Comparison of ENCODE assay signal across 10 cellular contexts in the genomic region with DNA sequence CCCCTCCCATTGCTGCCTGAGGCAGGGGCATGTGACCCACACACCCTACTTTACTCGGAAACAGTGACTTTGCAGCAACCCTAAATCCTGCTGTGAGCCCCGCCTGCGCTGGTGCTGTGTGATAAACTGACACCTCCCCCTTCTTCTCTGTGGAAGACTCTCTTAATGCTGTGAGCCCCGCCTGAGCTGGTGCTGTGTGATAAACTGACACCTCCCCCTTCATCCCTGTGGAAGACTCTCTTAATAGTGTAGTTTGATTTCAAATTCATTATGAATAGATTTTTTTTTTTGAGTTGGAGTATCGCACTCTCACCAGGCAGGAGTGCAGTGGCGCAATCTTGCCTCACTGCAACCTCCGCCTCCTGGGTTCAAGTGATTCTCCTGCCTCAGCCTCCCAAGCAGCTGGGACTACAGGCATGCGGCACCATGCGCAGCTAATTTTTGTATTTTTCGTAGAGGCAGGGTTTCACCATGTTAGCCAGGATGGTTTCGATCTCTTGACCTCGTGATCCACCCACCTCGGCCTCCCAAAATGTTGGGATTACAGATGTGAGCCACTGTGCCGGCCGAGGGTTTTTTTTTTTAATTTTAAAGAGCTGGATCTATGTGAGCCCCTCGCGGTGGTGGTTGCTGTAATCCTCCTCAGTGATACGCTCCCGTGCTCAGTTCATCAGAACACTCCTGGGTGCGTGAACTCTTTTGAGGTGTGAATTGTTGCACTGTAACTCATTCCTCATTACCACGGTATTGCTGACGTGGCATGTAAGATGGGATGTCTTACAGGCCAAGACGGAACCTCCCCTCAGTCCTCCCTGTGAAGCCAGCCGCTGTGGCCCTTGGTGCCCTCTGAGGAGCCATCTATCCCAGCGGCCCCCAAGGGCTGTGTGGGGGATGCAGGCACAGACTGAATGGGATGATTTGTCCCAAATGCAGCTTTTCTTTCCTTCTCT.
DNase-seq lines count a peak whose midpoint lies in the region; ATAC-seq and TF ChIP-seq lines count a peak whose summit lies in the region.
"Had no signal": no experiment of that assay in that cellular context is flagged by ENCODE, and none has a peak within 500 bp of the region (broad histone marks: within the 10 kb centered on the region; RNA-seq: fewer than 3 reads in every experiment).

No MANE protein-coding gene starts in this region.

- H3K4me1 Mint-ChIP-seq in activated T-cell treated with anti-CD3 and anti-CD28 coated beads, Interleukin-2, amount 50 U/mL, for 72 hours (ENCODE audit: low read depth), result peaks cover 75% of the 10 kb centered on the region
- peaks cover 84% of the 10 kb centered on the region for H3K4me1 Mint-ChIP-seq in nephron
- H3K4me1 Mint-ChIP-seq in Calu3 (ENCODE audit: low read depth, unreplicated experiment), result peaks cover 23% of the 10 kb centered on the region

- H3K9ac ChIP-seq in BLaER1 treated with 17β-estradiol and CSF1 and Interleukin-3, amounts not matched to agents 10 nM and 100 nM, result peak overlapping the region in 7 of 11 experiments; percentile 7 to 83 (median 46); a peak in 13 of 22 replicates

- TF ChIP-seq CTCF in nephron (IDR thresholded peaks at IDR 0.05; ENCODE audit: unreplicated experiment in 3 of 3), result no peak
- TF ChIP-seq CTCF in Calu3 (IDR thresholded peaks at IDR 0.05; ENCODE audit: unreplicated experiment), result no peak
- TF ChIP-seq CTCF in heart right ventricle (IDR thresholded peaks at IDR 0.05), result no peak
- no peak for TF ChIP-seq CTCF in ovary (IDR thresholded peaks at IDR 0.05)

- peak; percentile 49 to 61 for ATAC-seq in activated T-cell treated with anti-CD3 and anti-CD28 coated beads, Interleukin-2, amount 50 U/mL, for 72 hours (replicated peaks in 1 of 2)
- no peak for ATAC-seq in heart right ventricle

- no peak for TF ChIP-seq EP300 in ovary (IDR thresholded peaks at IDR 0.05)

- H3K9me3 Mint-ChIP-seq in activated T-cell treated with anti-CD3 and anti-CD28 coated beads, Interleukin-2, amount 50 U/mL, for 72 hours, result no peaks in the 10 kb centered on the region
- H3K9me3 Mint-ChIP-seq in nephron, result no peaks in the 10 kb centered on the region
- H3K9me3 Mint-ChIP-seq in Calu3 (ENCODE audit: low read depth, unreplicated experiment), result no peaks in the 10 kb centered on the region
- H3K9me3 Mint-ChIP-seq: neural crest cell had no signal

- TF ChIP-seq POLR2A in ovary (IDR thresholded peaks at IDR 0.05), result no peak

- peaks cover 80 to 100% (median 100%) of the 10 kb centered on the region in 10 experiments for H3K4me1 ChIP-seq in BLaER1 treated with 17β-estradiol and CSF1 and Interleukin-3, amounts not matched to agents 10 nM and 100 nM
- H3K4me1 ChIP-seq in heart right ventricle, result peaks cover 0 to 59% (median 36%) of the 10 kb centered on the region in 9 donors
- peaks cover 24% of the 10 kb centered on the region for H3K4me1 ChIP-seq in ovary (ENCODE audit: insufficient read depth)

- H3K27ac Mint-ChIP-seq in activated T-cell treated with anti-CD3 and anti-CD28 coated beads, Interleukin-2, amount 50 U/mL, for 72 hours, result peak overlapping the region; percentile 24
- H3K27ac Mint-ChIP-seq in nephron (peak overlapping the region; percentile 60 to 81 (median 72)), Calu3 (ENCODE audit: unreplicated experiment) (no peak overlapping the region)

- H3K9me3 ChIP-seq in BLaER1 treated with 17β-estradiol and CSF1 and Interleukin-3, amounts not matched to agents 10 nM and 100 nM (replicated peaks in 1 of 11), result no peaks in the 10 kb centered on the region
- no peaks in the 10 kb centered on the region for H3K9me3 ChIP-seq in heart right ventricle
- no peaks in the 10 kb centered on the region for H3K9me3 ChIP-seq in ovary
- H3K9me3 ChIP-seq: transverse colon had no signal

- peak overlapping the region; percentile 51 to 80 for H3K4me3 Mint-ChIP-seq in activated T-cell treated with anti-CD3 and anti-CD28 coated beads, Interleukin-2, amount 50 U/mL, for 72 hours
- H3K4me3 Mint-ChIP-seq in nephron, result peak overlapping the region in 2 of 3 experiments; percentile 5 to 26
- H3K4me3 Mint-ChIP-seq in Calu3 (ENCODE audit: low read depth, unreplicated experiment), result no peak overlapping the region
- H3K4me3 Mint-ChIP-seq: neural crest cell had no signal

- H3K27me3 Mint-ChIP-seq in activated T-cell treated with anti-CD3 and anti-CD28 coated beads, Interleukin-2, amount 50 U/mL, for 72 hours (ENCODE audit: low read depth), result no peaks in the 10 kb centered on the region
- peaks cover 3% of the 10 kb centered on the region for H3K27me3 Mint-ChIP-seq in nephron (ENCODE audit: low read depth)
- no peaks in the 10 kb centered on the region for H3K27me3 Mint-ChIP-seq in Calu3 (ENCODE audit: unreplicated experiment)

- H3K27me3 ChIP-seq in BLaER1 treated with 17β-estradiol and CSF1 and Interleukin-3, amounts not matched to agents 10 nM and 100 nM, result no peaks in the 10 kb centered on the region
- H3K27me3 ChIP-seq in heart right ventricle (no peaks in the 10 kb centered on the region), ovary (no peaks in the 10 kb centered on the region)
- H3K27me3 ChIP-seq: transverse colon had no signal

- DNase-seq in NCI-H82 treated with DMSO at 0.1 percent for 48 hours (lab: John Stamatoyannopoulos, UW; ENCODE audit: unreplicated experiment) (peak; percentile 18), EL (no peak), Calu3 (no peak), heart right ventricle (no peak), ovary (no peak)
- peak; percentile 30 to 66 for DNase-seq in activated T-cell treated with anti-CD3 and anti-CD28 coated beads, Interleukin-2, amount 50 U/mL, for 72 hours
- DNase-seq: transverse colon had no signal

- CTCF ChIA-PET in Calu3 (lab: Charles Lee), result interaction anchor here (0.6 to 0.7 kb wide), 2 partner anchors 21 to 399 kb away, joined by 4 read pairs; no protein-coding TSS in a partner anchor

- peaks cover 0 to 26% (median 0%) of the 10 kb centered on the region in 11 experiments; a peak in 5 of 22 replicates for H3K36me3 ChIP-seq in BLaER1 treated with 17β-estradiol and CSF1 and Interleukin-3, amounts not matched to agents 10 nM and 100 nM
- peaks cover 0 to 6% (median 0%) of the 10 kb centered on the region in 9 donors for H3K36me3 ChIP-seq in heart right ventricle
- H3K36me3 ChIP-seq in ovary, result no peaks in the 10 kb centered on the region
- H3K36me3 ChIP-seq: transverse colon had no signal

- peak overlapping the region in 9 of 11 experiments; percentile 28 to 93 (median 82); a peak in 17 of 22 replicates for H3K27ac ChIP-seq in BLaER1 treated with 17β-estradiol and CSF1 and Interleukin-3, amounts not matched to agents 10 nM and 100 nM
- H3K27ac ChIP-seq in heart right ventricle (no peak overlapping the region), ovary (no peak overlapping the region)
- H3K27ac ChIP-seq: transverse colon had no signal

- H3K4me3 ChIP-seq in BLaER1 treated with 17β-estradiol and CSF1 and Interleukin-3, amounts not matched to agents 10 nM and 100 nM, result peak overlapping the region in 2 of 10 experiments; percentile 5 to 21; a peak in 2 of 20 replicates
- H3K4me3 ChIP-seq in heart right ventricle (no peak overlapping the region), ovary (no peak overlapping the region)
- H3K4me3 ChIP-seq: transverse colon had no signal

- H3K36me3 Mint-ChIP-seq in activated T-cell treated with anti-CD3 and anti-CD28 coated beads, Interleukin-2, amount 50 U/mL, for 72 hours (ENCODE audit: insufficient read depth in 2 of 2), result no peaks in the 10 kb centered on the region
- H3K36me3 Mint-ChIP-seq in nephron (ENCODE audit: low read depth) (no peaks in the 10 kb centered on the region), Calu3 (ENCODE audit: insufficient read depth, unreplicated experiment) (peaks cover 6% of the 10 kb centered on the region)

- no TSS peak for BruUV-seq in Calu3 (replicated peaks; lab: Mats Ljungman, UMichigan)

- WGBS in heart right ventricle, 2 donors, result 92 to 93% methylated on average over 25 of the region's 25 CpGs
- 93 to 94% (median 94%) methylated on average over 25 of the region's 25 CpGs for WGBS in ovary, 3 donors

- peaks cover 20 to 97% (median 91%) of the 10 kb centered on the region in 11 experiments; a peak in 21 of 22 replicates for H4K20me1 ChIP-seq in BLaER1 treated with 17β-estradiol and CSF1 and Interleukin-3, amounts not matched to agents 10 nM and 100 nM

- peak overlapping the region; percentile 68 to 99 (median 94) for H3K4me2 ChIP-seq in BLaER1 treated with 17β-estradiol and CSF1 and Interleukin-3, amounts not matched to agents 10 nM and 100 nM

- intact Hi-C loops in Calu3 (cut with micrococcal nuclease; ENCODE audit: unreplicated experiment) (no loop called here), heart right ventricle (cut with DNase I) (no loop called here), ovary (cut with DNase I) (no loop called here)

Comparison
In these comparisons a context has a peak if more than half of its experiments do, and no peak if none do; other contexts are left out.
1. H3K27ac ChIP-seq: peak in BLaER1 treated with 17β-estradiol and CSF1 and Interleukin-3, amounts not matched to agents 10 nM and 100 nM (9 of 11); none in heart right ventricle (0 of 10) and ovary (0 of 2).
2. DNase-seq: peak in NCI-H82 treated with DMSO at 0.1 percent for 48 hours (single experiment) and activated T-cell treated with anti-CD3 and anti-CD28 coated beads, Interleukin-2, amount 50 U/mL, for 72 hours (2 of 2); none in EL (single experiment), Calu3 (single experiment), heart right ventricle (0 of 2) and ovary (0 of 5).
3. ATAC-seq: peak in activated T-cell treated with anti-CD3 and anti-CD28 coated beads, Interleukin-2, amount 50 U/mL, for 72 hours (2 of 2); none in heart right ventricle (0 of 8).